8 cellular contexts compared by ENCODE assay signal in genomic region chr2:207283356-207283755, GRCh38.
DNase-seq lines count a peak whose midpoint lies in the region; ATAC-seq lines count a peak whose summit lies in the region.
"Had no signal": no experiment of that assay in that cellular context is flagged by ENCODE, and none has a peak within 500 bp of the region (broad histone marks: within the 10 kb centered on the region; RNA-seq: fewer than 3 reads in every experiment).

No MANE protein-coding gene starts in this region.

- peak; percentile 36 for ATAC-seq in GM18909 (IDR thresholded peaks at IDR 0.05; ENCODE audit: poor library complexity, unreplicated experiment)
- ATAC-seq in effector memory CD8-positive, alpha-beta T cell (replicated peaks), result no peak
- ATAC-seq in sciatic nerve, result peak; percentile 83
- ATAC-seq in GM18870 (IDR thresholded peaks at IDR 0.05; ENCODE audit: unreplicated experiment), result no peak
- ATAC-seq in HG03039 (IDR thresholded peaks at IDR 0.05; ENCODE audit: unreplicated experiment), result no peak

- H3K4me1 Mint-ChIP-seq in effector memory CD8-positive, alpha-beta T cell (ENCODE audit: low read depth in 2 of 2), result peaks cover 5 to 10% of the 10 kb centered on the region in 2 donors

- no peaks in the 10 kb centered on the region for H3K9me3 Mint-ChIP-seq in effector memory CD8-positive, alpha-beta T cell
- H3K9me3 Mint-ChIP-seq: central memory CD8-positive, alpha-beta T cell had no signal

- no peaks in the 10 kb centered on the region for H3K36me3 Mint-ChIP-seq in effector memory CD8-positive, alpha-beta T cell (ENCODE audit: insufficient read depth)

- H3K27ac Mint-ChIP-seq in effector memory CD8-positive, alpha-beta T cell, result peak overlapping the region; percentile 57 to 79

- peak; percentile 59 for DNase-seq in M059J (ENCODE audit: low read depth)
- DNase-seq in effector memory CD8-positive, alpha-beta T cell, result no peak
- DNase-seq in sciatic nerve (ENCODE audit: low spot score), result peak; percentile 63
- DNase-seq in NCI-H2171 treated with DMSO at 0.1 percent for 48 hours (lab: John Stamatoyannopoulos, UW), result no peak

- peak overlapping the region in 1 of 2 donors; percentile 14 for H3K4me3 Mint-ChIP-seq in effector memory CD8-positive, alpha-beta T cell
- H3K4me3 Mint-ChIP-seq: central memory CD8-positive, alpha-beta T cell had no signal

- peaks cover 1 to 11% of the 10 kb centered on the region in 2 donors for H3K27me3 Mint-ChIP-seq in effector memory CD8-positive, alpha-beta T cell

- intact Hi-C loops in sciatic nerve (cut with DNase I), result no loop called here

Comparison
In these comparisons a context has a peak if more than half of its experiments do, and no peak if none do; other contexts are left out.
1. ATAC-seq: peak in GM18909 (single experiment) and sciatic nerve (single experiment); none in effector memory CD8-positive, alpha-beta T cell (single experiment), GM18870 (single experiment) and HG03039 (single experiment).
2. DNase-seq: peak in M059J (single experiment) and sciatic nerve (single experiment); none in effector memory CD8-positive, alpha-beta T cell (0 of 3) and NCI-H2171 treated with DMSO at 0.1 percent for 48 hours (single experiment).